Comparison of ENCODE assay signal across 25 cellular contexts in the genomic region with DNA sequence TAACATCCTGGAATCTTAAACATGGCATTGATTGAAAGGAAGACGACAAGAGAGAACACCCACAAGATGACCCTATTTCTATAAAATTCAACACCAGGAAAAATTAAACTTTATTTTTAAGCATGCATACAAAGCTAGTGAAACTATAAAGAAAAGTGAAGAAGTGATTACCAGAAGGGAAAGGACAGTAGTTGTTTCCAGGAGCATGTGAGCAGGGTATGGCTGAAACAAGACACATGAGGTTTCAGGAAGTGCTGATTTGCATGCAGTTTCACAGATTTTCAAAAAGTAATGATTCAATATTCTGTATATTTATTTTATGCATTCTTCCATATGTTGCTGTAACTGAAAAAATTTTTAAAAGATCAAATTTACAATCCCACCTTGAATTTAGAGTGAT. TPM values are rescaled to one million over a fixed set of nuclear protein-coding genes. Genes with fewer than 3 reads are reported as not detected.
DNase-seq lines count a peak whose midpoint lies in the region; ATAC-seq and TF ChIP-seq lines count a peak whose summit lies in the region.
"Had no signal": no experiment of that assay in that cellular context is flagged by ENCODE, and none has a peak within 500 bp of the region (broad histone marks: within the 10 kb centered on the region; RNA-seq: fewer than 3 reads in every experiment).

No MANE protein-coding gene starts in this region.

- H3K27me3 Mint-ChIP-seq in HFFc6 (ENCODE audit: insufficient read depth) = peaks cover 1% of the 10 kb centered on the region; the same call in 1 of the 2 replicates
- no peaks in the 10 kb centered on the region for H3K27me3 Mint-ChIP-seq in T-cell
- H3K27me3 Mint-ChIP-seq in activated naive CD4-positive, alpha-beta T cell treated with anti-CD3 and anti-CD28 coated beads, Interleukin-2, amount 10 ng/mL, durations not matched to agents 7 days and 5 days = no peaks in the 10 kb centered on the region

- H3K36me3 Mint-ChIP-seq in HFFc6 (ENCODE audit: low read depth) (no peaks in the 10 kb centered on the region), T-cell (no peaks in the 10 kb centered on the region)
- H3K36me3 Mint-ChIP-seq in activated naive CD4-positive, alpha-beta T cell treated with anti-CD3 and anti-CD28 coated beads, Interleukin-2, amount 10 ng/mL, durations not matched to agents 7 days and 5 days = no peaks in the 10 kb centered on the region
- H3K36me3 Mint-ChIP-seq: activated naive CD8-positive, alpha-beta T cell; brain had no signal

- DNase-seq in HFFc6 (no peak), T-cell (no peak), osteoblast (ENCODE audit: insufficient read length, low spot score, missing footprints) (no peak), upper lobe of right lung (no peak)
- DNase-seq in effector CD8-positive, alpha-beta T cell (lab: John Stamatoyannopoulos, UW) = no peak
- DNase-seq in activated naive CD4-positive, alpha-beta T cell treated with anti-CD3 and anti-CD28 coated beads, Interleukin-2, amount 10 ng/mL, durations not matched to agents 7 days and 5 days = no peak
- DNase-seq: activated B cell treated with CpG ODN at 0.5 μM for 24 hours; activated CD8-positive, alpha-beta memory T cell treated with anti-CD3 and anti-CD28 coated beads, Interleukin-2, amount 50 U/mL, for 48 hours; AML-193; cortex of kidney; GF-D8; NCI-H1092 treated with DMSO at 0.1 percent for 48 hours; NCI-H774; ovary; RPMI8226; stimulated activated CD4-positive, alpha-beta T cell treated with anti-CD3 and anti-CD28 coated beads, Interleukin-4, amount 100 ng/mL, for 4 hours had no signal

- peak overlapping the region; percentile 27; the same call in 1 of the 2 replicates for H3K27ac Mint-ChIP-seq in HFFc6
- H3K27ac Mint-ChIP-seq in T-cell = peak overlapping the region; percentile 29 to 80
- H3K27ac Mint-ChIP-seq in activated naive CD4-positive, alpha-beta T cell treated with anti-CD3 and anti-CD28 coated beads, Interleukin-2, amount 10 ng/mL, durations not matched to agents 7 days and 5 days = no peak overlapping the region
- H3K27ac Mint-ChIP-seq: activated B cell treated with CpG ODN at 0.5 μM for 24 hours; activated naive CD8-positive, alpha-beta T cell; brain had no signal

- no peak overlapping the region for H2AFZ ChIP-seq in osteoblast (ENCODE audit: low read length)

- CTCF ChIA-PET in T-cell (lab: Charles Lee) = no interaction called here
- CTCF ChIA-PET in activated naive CD4-positive, alpha-beta T cell treated with anti-CD3 and anti-CD28 coated beads, Interleukin-2, amount 10 ng/mL, durations not matched to agents 7 days and 5 days (lab: Charles Lee) = interaction anchor here (1.6 kb wide), 1 partner anchor 16 kb away, joined by 3 read pairs; no protein-coding TSS in a partner anchor

- ATAC-seq in GM18498 (IDR thresholded peaks at IDR 0.05; ENCODE audit: unreplicated experiment) (peak; percentile 78), GM19035 (IDR thresholded peaks at IDR 0.05; ENCODE audit: unreplicated experiment) (peak; percentile 50), T-cell (replicated peaks in 1 of 4) (no peak), upper lobe of right lung (no peak)
- ATAC-seq: HCT116, K562 had no signal

- H3K27ac ChIP-seq in osteoblast (ENCODE audit: low read depth, low read length) (no peak overlapping the region), upper lobe of right lung (no peak overlapping the region)
- H3K27ac ChIP-seq: ovary, thoracic aorta had no signal

- no peak overlapping the region for H3K4me3 ChIP-seq in osteoblast (ENCODE audit: insufficient read depth, low read length)
- no peak overlapping the region for H3K4me3 ChIP-seq in upper lobe of right lung
- H3K4me3 ChIP-seq: K562, ovary, thoracic aorta had no signal

- H3K4me2 ChIP-seq in osteoblast (ENCODE audit: insufficient read depth, low read length) = no peak overlapping the region

- intact Hi-C loops in upper lobe of right lung (cut with DNase I) = no loop called here

- H3K9me3 Mint-ChIP-seq in HFFc6 (no peaks in the 10 kb centered on the region), T-cell (no peaks in the 10 kb centered on the region)
- no peaks in the 10 kb centered on the region for H3K9me3 Mint-ChIP-seq in activated naive CD4-positive, alpha-beta T cell treated with anti-CD3 and anti-CD28 coated beads, Interleukin-2, amount 10 ng/mL, durations not matched to agents 7 days and 5 days
- H3K9me3 Mint-ChIP-seq: activated B cell treated with CpG ODN at 0.5 μM for 24 hours had no signal

- H3K4me1 ChIP-seq in osteoblast (ENCODE audit: insufficient read depth, low read length) (peaks cover 11% of the 10 kb centered on the region), upper lobe of right lung (no peaks in the 10 kb centered on the region)

- H3K4me3 Mint-ChIP-seq in HFFc6 = no peak overlapping the region
- peak overlapping the region; percentile 11 to 41 (median 32) for H3K4me3 Mint-ChIP-seq in T-cell
- no peak overlapping the region for H3K4me3 Mint-ChIP-seq in activated naive CD4-positive, alpha-beta T cell treated with anti-CD3 and anti-CD28 coated beads, Interleukin-2, amount 10 ng/mL, durations not matched to agents 7 days and 5 days
- H3K4me3 Mint-ChIP-seq: activated B cell treated with CpG ODN at 0.5 μM for 24 hours; activated naive CD8-positive, alpha-beta T cell; brain had no signal

- no peaks in the 10 kb centered on the region for H3K79me2 ChIP-seq in osteoblast (ENCODE audit: insufficient read depth, low read length)

- H3K27me3 ChIP-seq in osteoblast (ENCODE audit: insufficient read depth, low read length) (no peaks in the 10 kb centered on the region), upper lobe of right lung (no peaks in the 10 kb centered on the region)
- H3K27me3 ChIP-seq: ovary had no signal

- TF ChIP-seq CTCF in HFFc6 (IDR thresholded peaks at IDR 0.05) = no peak
- no peak for TF ChIP-seq CTCF in osteoblast (IDR thresholded peaks at IDR 0.05; ENCODE audit: extremely low read depth, low read depth, low read length)
- TF ChIP-seq CTCF in upper lobe of right lung (IDR thresholded peaks at IDR 0.05) = no peak

- H4K20me1 ChIP-seq in osteoblast (ENCODE audit: insufficient read depth, low read length) = no peaks in the 10 kb centered on the region

- POLR2A ChIA-PET in T-cell (lab: Charles Lee) = interaction anchor here in 1 of 2 donors (0.7 kb wide), 1 partner anchor 40 kb away, joined by 3 read pairs; no protein-coding TSS in a partner anchor

- no peaks in the 10 kb centered on the region for H3K36me3 ChIP-seq in osteoblast (ENCODE audit: insufficient read depth, low read length)
- no peaks in the 10 kb centered on the region for H3K36me3 ChIP-seq in upper lobe of right lung
- H3K36me3 ChIP-seq: ovary, thoracic aorta had no signal

- H3K9me3 ChIP-seq in osteoblast (ENCODE audit: low read depth, low read length) (no peaks in the 10 kb centered on the region), upper lobe of right lung (no peaks in the 10 kb centered on the region)
- H3K9me3 ChIP-seq: ovary, thoracic aorta had no signal

- H3K4me1 Mint-ChIP-seq in HFFc6 (ENCODE audit: low read depth) (peaks cover 28% of the 10 kb centered on the region), T-cell (peaks cover 0 to 24% (median 7%) of the 10 kb centered on the region in 3 donors)
- H3K4me1 Mint-ChIP-seq in activated naive CD4-positive, alpha-beta T cell treated with anti-CD3 and anti-CD28 coated beads, Interleukin-2, amount 10 ng/mL, durations not matched to agents 7 days and 5 days = no peaks in the 10 kb centered on the region
- H3K4me1 Mint-ChIP-seq: activated B cell treated with CpG ODN at 0.5 μM for 24 hours, brain had no signal

RNA-seq across cellular contexts. Expression of gene DAW1, which starts 24.6 kb away (rescaled TPM):
- total RNA-seq in HFFc6 (2021; fragmentation: NEBNext Ultra II Directional; extraction: Animal tissue kit (Norgen Biotek cat#: 25700)) = under 1 TPM in 4 of 6 experiments, not detected in 2; 0.12 to 0.39 (median 0.20) TPM
- not detected for total RNA-seq in T-cell
- under 0.01 TPM in 1 of 2 replicates, not detected in the other for total RNA-seq in osteoblast
- total RNA-seq in upper lobe of right lung = not detected
- total RNA-seq: activated B cell treated with CpG ODN at 0.5 μM for 24 hours; K562; myocyte; T-helper 1 cell treated with Interleukin-12 subunit alpha and Interleukin-12 subunit beta and Interleukin-4 antibody, amounts not matched to agents 30 ng/mL and 1 ng/mL, for 36 hours had no signal

RNA-seq across cellular contexts. Expression of gene CCL20, which starts 33.2 kb away (rescaled TPM):
- not detected for total RNA-seq in HFFc6 (2021; fragmentation: NEBNext Ultra II Directional; extraction: Animal tissue kit (Norgen Biotek cat#: 25700))
- total RNA-seq in T-cell (1 to 10 TPM in 3 of 5 donors, not detected in 2; 1.8 to 3.0 (median 1.9) TPM), osteoblast (1.1 and 1.2 TPM in 2 replicates), upper lobe of right lung (4.9 TPM)
- total RNA-seq: activated B cell treated with CpG ODN at 0.5 μM for 24 hours, myocyte had no signal

Comparison
In these comparisons a context has a peak if more than half of its experiments do, and no peak if none do; other contexts are left out.
1. ATAC-seq: peak in GM18498 (single experiment) and GM19035 (single experiment); none in T-cell (0 of 4) and upper lobe of right lung (single experiment).
2. H3K4me3 Mint-ChIP-seq: peak in T-cell (3 of 3); none in HFFc6 (single experiment) and activated naive CD4-positive, alpha-beta T cell treated with anti-CD3 and anti-CD28 coated beads, Interleukin-2, amount 10 ng/mL, durations not matched to agents 7 days and 5 days (single experiment).